Comparison of ENCODE assay signal across 28 cellular contexts in the genomic region with DNA sequence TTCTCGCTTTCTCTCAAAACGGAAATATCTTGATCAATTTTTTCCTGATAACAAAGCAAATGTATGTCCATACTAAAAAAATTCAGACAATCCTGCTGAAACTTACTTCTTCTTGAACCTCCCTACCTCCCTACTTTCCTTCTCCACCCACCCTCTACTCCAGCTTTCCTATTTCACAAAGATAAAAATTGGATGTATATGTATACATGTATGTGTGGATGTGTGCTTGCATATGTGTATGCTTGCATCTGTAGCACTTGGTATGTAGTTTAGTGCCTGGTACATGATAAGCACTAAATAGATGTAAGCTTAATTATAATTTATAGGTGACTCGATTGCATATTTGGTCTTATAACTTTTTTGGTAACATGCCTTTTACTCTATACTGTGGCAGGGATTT.
"Had no signal": no experiment of that assay in that cellular context is flagged by ENCODE, and none has a peak within 500 bp of the region (broad histone marks: within the 10 kb centered on the region; RNA-seq: fewer than 3 reads in every experiment).

No MANE protein-coding gene starts in this region.

- H3K27me3 Mint-ChIP-seq: activated naive CD4-positive, alpha-beta T cell treated with anti-CD3 and anti-CD28 coated beads, Interleukin-2, amount 50 U/mL, for 24 hours; naive thymus-derived CD8-positive, alpha-beta T cell; stimulated activated naive B cell treated with anti-CD40 and anti-IgM and Interleukin-4, amounts not matched to agents 10 μg/mL and 1 μg/mL and 100 μg/mL, for 72 hours had no signal

- H3K36me3 ChIP-seq: adrenal gland, left lung, lower lobe of right lung, stomach, thyroid gland, upper lobe of left lung, vagina had no signal

- H3K4me1 ChIP-seq: adrenal gland, body of pancreas, left lung, lower lobe of right lung, parathyroid adenoma, psoas muscle, stomach, thyroid gland, upper lobe of left lung, vagina had no signal

- DNase-seq: activated CD4-positive, alpha-beta T cell treated with anti-CD3 and anti-CD28 coated beads for 48 hours; activated CD4-positive, alpha-beta T cell treated with anti-CD3 and anti-CD28 coated beads, Interleukin-2, amount 50 U/mL, for 48 hours; activated CD4-positive, CD25-positive, alpha-beta regulatory T cell; activated effector memory CD4-positive, alpha-beta T cell treated with anti-CD3 and anti-CD28 coated beads, Interleukin-2, amount 50 U/mL, for 16 hours; adrenal gland; aorta; body of pancreas; effector CD8-positive, alpha-beta T cell; kidney glomerular epithelial cell; left lung; lower lobe of right lung; mesenchymal stem cell; naive thymus-derived CD8-positive, alpha-beta T cell; occipital lobe; psoas muscle; stimulated activated CD4-positive, alpha-beta T cell treated with anti-CD3 and anti-CD28 coated beads, Interleukin-15, amount 100 ng/mL, for 24 hours; stimulated activated CD4-positive, alpha-beta T cell treated with anti-CD3 and anti-CD28 coated beads, Interleukin-2, amount 100 ng/mL, for 24 hours; stimulated activated naive B cell treated with anti-CD40 and anti-IgM and Interleukin-4, amounts not matched to agents 10 μg/mL and 1 μg/mL and 100 μg/mL, for 72 hours; stomach; T-helper 1 cell; thyroid gland; upper lobe of left lung had no signal

- H3K36me3 Mint-ChIP-seq: stimulated activated naive B cell treated with anti-CD40 and anti-IgM and Interleukin-4, amounts not matched to agents 10 μg/mL and 1 μg/mL and 100 μg/mL, for 72 hours had no signal

- ATAC-seq: body of pancreas; left lung; lower lobe of right lung; naive thymus-derived CD8-positive, alpha-beta T cell; psoas muscle; stimulated activated naive B cell treated with anti-CD40 and anti-IgM and Interleukin-4, amounts not matched to agents 10 μg/mL and 1 μg/mL and 100 μg/mL, for 72 hours had no signal

- H3K27ac Mint-ChIP-seq: activated naive CD4-positive, alpha-beta T cell treated with anti-CD3 and anti-CD28 coated beads, Interleukin-2, amount 50 U/mL, for 24 hours; naive thymus-derived CD8-positive, alpha-beta T cell; stimulated activated naive B cell treated with anti-CD40 and anti-IgM and Interleukin-4, amounts not matched to agents 10 μg/mL and 1 μg/mL and 100 μg/mL, for 72 hours; T-helper 2 cell treated with Interferon-gamma antibody and Interleukin-4, amounts not matched to agents 5 μg/mL and 100 μg/mL, for 36 hours had no signal

- H3K4me3 ChIP-seq: adrenal gland, body of pancreas, left lung, lower lobe of right lung, psoas muscle, stomach, thyroid gland, upper lobe of left lung, vagina had no signal

- H3K27me3 ChIP-seq: adrenal gland, body of pancreas, left lung, stomach, thyroid gland, upper lobe of left lung, vagina had no signal

- H3K9me3 ChIP-seq: adrenal gland, body of pancreas, left lung, lower lobe of right lung, psoas muscle, thyroid gland, upper lobe of left lung, vagina had no signal

- H3K9ac ChIP-seq: parathyroid adenoma had no signal

- H3K79me2 ChIP-seq: parathyroid adenoma had no signal

- H3K27ac ChIP-seq: adrenal gland, body of pancreas, epithelial cell of prostate, left lung, lower lobe of right lung, parathyroid adenoma, psoas muscle, stomach, thyroid gland, upper lobe of left lung, vagina had no signal

- H2AFZ ChIP-seq: parathyroid adenoma had no signal

- H3K4me3 Mint-ChIP-seq: activated naive CD4-positive, alpha-beta T cell treated with anti-CD3 and anti-CD28 coated beads, Interleukin-2, amount 50 U/mL, for 24 hours; naive thymus-derived CD8-positive, alpha-beta T cell; neural crest cell; stimulated activated naive B cell treated with anti-CD40 and anti-IgM and Interleukin-4, amounts not matched to agents 10 μg/mL and 1 μg/mL and 100 μg/mL, for 72 hours; T-helper 2 cell treated with Interferon-gamma antibody and Interleukin-4, amounts not matched to agents 5 μg/mL and 100 μg/mL, for 36 hours had no signal
